Comparison of ENCODE assay signal across 1 cellular context in the genomic region with DNA sequence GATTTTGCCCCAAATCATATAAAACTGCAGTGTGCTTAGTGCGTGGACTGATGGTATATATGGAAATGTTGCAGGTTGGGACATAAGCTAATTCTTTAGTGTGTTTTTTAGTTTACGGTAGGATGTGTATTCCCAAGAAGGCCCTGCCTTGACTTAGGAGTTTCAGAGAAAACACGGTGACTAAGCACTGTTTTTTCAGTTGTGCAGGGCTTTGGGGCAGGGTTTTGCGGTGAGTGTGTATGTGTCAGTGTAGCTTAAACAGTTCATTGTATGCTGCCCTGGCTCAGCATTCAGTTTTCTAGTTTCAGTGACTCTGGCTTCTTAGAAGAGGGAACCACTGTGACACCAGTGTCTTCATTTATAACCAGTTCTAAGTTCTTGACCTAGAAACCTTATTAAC.
TF ChIP-seq lines count a peak whose summit lies in the region.

No MANE protein-coding gene starts in this region.

TF ChIP-seq in GM12878, 131 proteins besides CTCF, POLR2A, EP300 and RAD21:
- TF ChIP-seq, protein P1, sequence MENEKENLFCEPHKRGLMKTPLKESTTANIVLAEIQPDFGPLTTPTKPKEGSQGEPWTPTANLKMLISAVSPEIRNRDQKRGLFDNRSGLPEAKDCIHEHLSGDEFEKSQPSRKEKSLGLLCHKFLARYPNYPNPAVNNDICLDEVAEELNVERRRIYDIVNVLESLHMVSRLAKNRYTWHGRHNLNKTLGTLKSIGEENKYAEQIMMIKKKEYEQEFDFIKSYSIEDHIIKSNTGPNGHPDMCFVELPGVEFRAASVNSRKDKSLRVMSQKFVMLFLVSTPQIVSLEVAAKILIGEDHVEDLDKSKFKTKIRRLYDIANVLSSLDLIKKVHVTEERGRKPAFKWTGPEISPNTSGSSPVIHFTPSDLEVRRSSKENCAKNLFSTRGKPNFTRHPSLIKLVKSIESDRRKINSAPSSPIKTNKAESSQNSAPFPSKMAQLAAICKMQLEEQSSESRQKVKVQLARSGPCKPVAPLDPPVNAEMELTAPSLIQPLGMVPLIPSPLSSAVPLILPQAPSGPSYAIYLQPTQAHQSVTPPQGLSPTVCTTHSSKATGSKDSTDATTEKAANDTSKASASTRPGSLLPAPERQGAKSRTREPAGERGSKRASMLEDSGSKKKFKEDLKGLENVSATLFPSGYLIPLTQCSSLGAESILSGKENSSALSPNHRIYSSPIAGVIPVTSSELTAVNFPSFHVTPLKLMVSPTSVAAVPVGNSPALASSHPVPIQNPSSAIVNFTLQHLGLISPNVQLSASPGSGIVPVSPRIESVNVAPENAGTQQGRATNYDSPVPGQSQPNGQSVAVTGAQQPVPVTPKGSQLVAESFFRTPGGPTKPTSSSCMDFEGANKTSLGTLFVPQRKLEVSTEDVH (IDR thresholded peaks at IDR 0.05; ENCODE audit: low read depth, partially characterized antibody), result no peak
- TF ChIP-seq, protein P2, sequence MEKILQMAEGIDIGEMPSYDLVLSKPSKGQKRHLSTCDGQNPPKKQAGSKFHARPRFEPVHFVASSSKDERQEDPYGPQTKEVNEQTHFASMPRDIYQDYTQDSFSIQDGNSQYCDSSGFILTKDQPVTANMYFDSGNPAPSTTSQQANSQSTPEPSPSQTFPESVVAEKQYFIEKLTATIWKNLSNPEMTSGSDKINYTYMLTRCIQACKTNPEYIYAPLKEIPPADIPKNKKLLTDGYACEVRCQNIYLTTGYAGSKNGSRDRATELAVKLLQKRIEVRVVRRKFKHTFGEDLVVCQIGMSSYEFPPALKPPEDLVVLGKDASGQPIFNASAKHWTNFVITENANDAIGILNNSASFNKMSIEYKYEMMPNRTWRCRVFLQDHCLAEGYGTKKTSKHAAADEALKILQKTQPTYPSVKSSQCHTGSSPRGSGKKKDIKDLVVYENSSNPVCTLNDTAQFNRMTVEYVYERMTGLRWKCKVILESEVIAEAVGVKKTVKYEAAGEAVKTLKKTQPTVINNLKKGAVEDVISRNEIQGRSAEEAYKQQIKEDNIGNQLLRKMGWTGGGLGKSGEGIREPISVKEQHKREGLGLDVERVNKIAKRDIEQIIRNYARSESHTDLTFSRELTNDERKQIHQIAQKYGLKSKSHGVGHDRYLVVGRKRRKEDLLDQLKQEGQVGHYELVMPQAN (conservative IDR thresholded peaks at IDR 0.05), result no peak
- TF ChIP-seq RFX5 (IDR thresholded peaks at IDR 0.05; ENCODE audit: low read depth, low read length), result no peak
- no peak for TF ChIP-seq SMAD5 (IDR thresholded peaks at IDR 0.05; ENCODE audit: low read depth)
- no peak for TF ChIP-seq ASH2L (IDR thresholded peaks at IDR 0.05; ENCODE audit: borderline replicate concordance, low read depth)
- TF ChIP-seq CHD2 (IDR thresholded peaks at IDR 0.05; ENCODE audit: borderline replicate concordance, low read depth, low read length), result no peak
- no peak for TF ChIP-seq FOXK2 (IDR thresholded peaks at IDR 0.05)
- TF ChIP-seq SREBF1 (IDR thresholded peaks at IDR 0.05; ENCODE audit: low read length), result no peak
